12 cellular contexts compared by ENCODE assay signal in genomic region chr2:238528953-238529781, GRCh38.
DNase-seq lines count a peak whose midpoint lies in the region; ATAC-seq and TF ChIP-seq lines count a peak whose summit lies in the region.
"Had no signal": no experiment of that assay in that cellular context is flagged by ENCODE, and none has a peak within 500 bp of the region (broad histone marks: within the 10 kb centered on the region; RNA-seq: fewer than 3 reads in every experiment).

No MANE protein-coding gene starts in this region.

- H4K20me1 ChIP-seq in OCI-LY7 (ENCODE audit: insufficient read depth, low read length): no peaks in the 10 kb centered on the region

- H3K36me3 ChIP-seq in mucosa of descending colon (ENCODE audit: low read depth): no peaks in the 10 kb centered on the region
- no peaks in the 10 kb centered on the region for H3K36me3 ChIP-seq in OCI-LY7 (ENCODE audit: insufficient read depth, low read length)
- H3K36me3 ChIP-seq: cardiac muscle cell had no signal

- POLR2A ChIA-PET in OCI-LY7 (lab: Charles Lee): interaction anchor here (0.6 kb wide), 1 partner anchor 207 kb away, joined by 3 read pairs; no protein-coding TSS in a partner anchor

- H3K4me3 ChIP-seq in mucosa of descending colon (no peak overlapping the region), OCI-LY7 (ENCODE audit: low read depth, low read length, poor library complexity, severe bottlenecking) (no peak overlapping the region)
- H3K4me3 ChIP-seq: cardiac muscle cell had no signal

- DNase-seq in DMS153 (lab: John Stamatoyannopoulos, UW): peak; percentile 93
- peak; percentile 69 for DNase-seq in NCI-H146 treated with DMSO at 0.1 percent for 48 hours (lab: John Stamatoyannopoulos, UW; ENCODE audit: unreplicated experiment)
- DNase-seq in astrocyte of the hippocampus (ENCODE audit: low read depth, low spot score): peak; percentile 74
- no peak for DNase-seq in mucosa of descending colon
- no peak for DNase-seq in OCI-LY7 (ENCODE audit: low spot score)
- no peak for DNase-seq in activated naive CD4-positive, alpha-beta T cell (lab: John Stamatoyannopoulos, UW)
- DNase-seq: activated CD8-positive, alpha-beta memory T cell treated with anti-CD3 and anti-CD28 coated beads, Interleukin-2, amount 10 ng/mL, durations not matched to agents 7 days and 5 days; GF-D8; natural killer cell had no signal

- no peak overlapping the region for H2AFZ ChIP-seq in OCI-LY7 (ENCODE audit: low read length)

- no peak overlapping the region for H3K27ac ChIP-seq in OCI-LY7 (ENCODE audit: low read depth, low read length, poor library complexity, severe bottlenecking)
- H3K27ac ChIP-seq: cardiac muscle cell had no signal

- H3K9me3 ChIP-seq in mucosa of descending colon (peaks cover 12% of the 10 kb centered on the region), OCI-LY7 (ENCODE audit: low read length) (no peaks in the 10 kb centered on the region)

- H3K79me2 ChIP-seq in OCI-LY7 (ENCODE audit: insufficient read depth, low read depth, low read length): no peaks in the 10 kb centered on the region

- CTCF ChIA-PET in OCI-LY7 (lab: Charles Lee; ENCODE audit: unreplicated experiment): no interaction called here

- H3K4me2 ChIP-seq in OCI-LY7 (ENCODE audit: low read length): no peak overlapping the region

- H3K4me1 ChIP-seq in mucosa of descending colon (ENCODE audit: low read depth): no peaks in the 10 kb centered on the region
- H3K4me1 ChIP-seq in OCI-LY7 (ENCODE audit: insufficient read depth, low read length, poor library complexity, severe bottlenecking): no peaks in the 10 kb centered on the region

- intact Hi-C loops in mucosa of descending colon (cut with DNase I, micrococcal nuclease): no loop called here
- intact Hi-C loops in OCI-LY7 (cut with micrococcal nuclease; ENCODE audit: unreplicated experiment): no loop called here

- ATAC-seq in mucosa of descending colon (peak; percentile 81), GM21723 (IDR thresholded peaks at IDR 0.05; ENCODE audit: unreplicated experiment) (no peak), GM21529 (IDR thresholded peaks at IDR 0.05; ENCODE audit: unreplicated experiment) (no peak)
- ATAC-seq: activated CD8-positive, alpha-beta memory T cell treated with anti-CD3 and anti-CD28 coated beads, Interleukin-2, amount 10 ng/mL, durations not matched to agents 7 days and 5 days; natural killer cell had no signal

- H3K9me2 ChIP-seq in OCI-LY7 (ENCODE audit: insufficient read depth, low read length): no peaks in the 10 kb centered on the region

- BruUV-seq in OCI-LY7 (replicated peaks; lab: Mats Ljungman, UMichigan): no TSS peak

- TF ChIP-seq CTCF in mucosa of descending colon (IDR thresholded peaks at IDR 0.05) (no peak), OCI-LY7 (conservative IDR thresholded peaks at IDR 0.05; ENCODE audit: low read length) (no peak)

Comparison
In these comparisons a context has a peak if more than half of its experiments do, and no peak if none do; other contexts are left out.
1. DNase-seq: peak in DMS153 (single experiment), NCI-H146 treated with DMSO at 0.1 percent for 48 hours (single experiment) and astrocyte of the hippocampus (single experiment); none in mucosa of descending colon (0 of 3), OCI-LY7 (single experiment) and activated naive CD4-positive, alpha-beta T cell (0 of 4).